ENCODE assay signal across 8 cellular contexts in genomic region chr1:3283849-3284248, GRCh38.
DNase-seq lines count a peak whose midpoint lies in the region; ATAC-seq, FAIRE-seq and TF ChIP-seq lines count a peak whose summit lies in the region.

No MANE protein-coding gene starts in this region.

- no peak overlapping the region for H2AFZ ChIP-seq in osteoblast (ENCODE audit: low read length)

- ATAC-seq in GM18519 (IDR thresholded peaks at IDR 0.05; ENCODE audit: low FRiP score, unreplicated experiment): no peak
- ATAC-seq in HG03469 (IDR thresholded peaks at IDR 0.05; ENCODE audit: unreplicated experiment): no peak

- intact Hi-C loops in esophagus muscularis mucosa (cut with DNase I): loop anchor here (5.0 kb wide), 2 partner anchors 212 to 272 kb away; no protein-coding TSS in a partner anchor

- H3K27me3 ChIP-seq in MG63: no peaks in the 10 kb centered on the region
- H3K27me3 ChIP-seq in esophagus muscularis mucosa: peaks cover 0 to 88% (median 0%) of the 10 kb centered on the region in 4 donors
- no peaks in the 10 kb centered on the region for H3K27me3 ChIP-seq in osteoblast (ENCODE audit: insufficient read depth, low read length)

- no peak overlapping the region for H3K4me2 ChIP-seq in osteoblast (ENCODE audit: insufficient read depth, low read length)

- no peak overlapping the region for H3K27ac ChIP-seq in esophagus muscularis mucosa (replicated peaks in 1 of 4)
- no peak overlapping the region for H3K27ac ChIP-seq in osteoblast (ENCODE audit: low read depth, low read length)

- H3K4me3 ChIP-seq in MG63 (no peak overlapping the region), esophagus muscularis mucosa (no peak overlapping the region), osteoblast (ENCODE audit: insufficient read depth, low read length) (no peak overlapping the region)

- no peak for DNase-seq in D721Med (ENCODE audit: insufficient read length, low spot score)
- peak; percentile 18 for DNase-seq in MG63
- DNase-seq in esophagus muscularis mucosa (ENCODE audit: extremely low spot score): no peak
- DNase-seq in osteoblast (ENCODE audit: insufficient read length, low spot score, missing footprints): peak; percentile 99
- DNase-seq in NCI-H524 (lab: John Stamatoyannopoulos, UW): no peak
- DNase-seq in GM19239 (ENCODE audit: insufficient read length, low spot score): no peak

- TF ChIP-seq EP300 in esophagus muscularis mucosa (IDR thresholded peaks at IDR 0.05): no peak

- FAIRE-seq in D721Med (lab: Jason Lieb, UNC) (no peak), GM19239 (lab: Jason Lieb, UNC) (no peak)

- H3K79me2 ChIP-seq in osteoblast (ENCODE audit: insufficient read depth, low read length): no peaks in the 10 kb centered on the region

- 39% methylated on average over 8 of the region's 22 CpGs for WGBS in esophagus muscularis mucosa

- no peak for TF ChIP-seq POLR2A in esophagus muscularis mucosa (IDR thresholded peaks at IDR 0.05; ENCODE audit: low read depth)

- no peaks in the 10 kb centered on the region for H3K9me3 ChIP-seq in MG63
- no peaks in the 10 kb centered on the region for H3K9me3 ChIP-seq in esophagus muscularis mucosa
- no peaks in the 10 kb centered on the region for H3K9me3 ChIP-seq in osteoblast (ENCODE audit: low read depth, low read length)

- peaks cover under 1% of the 10 kb centered on the region for H4K20me1 ChIP-seq in osteoblast (ENCODE audit: insufficient read depth, low read length)

- H3K4me1 ChIP-seq in esophagus muscularis mucosa: peaks cover 7 to 10% (median 8%) of the 10 kb centered on the region in 4 donors
- H3K4me1 ChIP-seq in osteoblast (ENCODE audit: insufficient read depth, low read length): no peaks in the 10 kb centered on the region

- H3K36me3 ChIP-seq in MG63: no peaks in the 10 kb centered on the region
- no peaks in the 10 kb centered on the region for H3K36me3 ChIP-seq in esophagus muscularis mucosa
- H3K36me3 ChIP-seq in osteoblast (ENCODE audit: insufficient read depth, low read length): no peaks in the 10 kb centered on the region

- TF ChIP-seq CTCF in D721Med (IDR thresholded peaks at IDR 0.05; ENCODE audit: insufficient read depth, missing control alignments): peak; percentile 38
- TF ChIP-seq CTCF in esophagus muscularis mucosa (IDR thresholded peaks at IDR 0.05): peak; percentile 64 to 76 (median 64)
- TF ChIP-seq CTCF in osteoblast (IDR thresholded peaks at IDR 0.05; ENCODE audit: extremely low read depth, low read depth, low read length): peak; percentile 68

Comparison
In these comparisons a context has a peak if more than half of its experiments do, and no peak if none do; other contexts are left out.
1. DNase-seq: peak in MG63 (single experiment) and osteoblast (single experiment); none in D721Med (single experiment), esophagus muscularis mucosa (single experiment), NCI-H524 (0 of 2) and GM19239 (single experiment).
2. Peak in every context shown above with its lines, with median percentiles within 50 percentile points of each other: CTCF ChIP-seq.